Comparison of ENCODE assay signal across 19 cellular contexts in genomic region chr4:184697956-184698355, GRCh38. TPM values are rescaled to one million over a fixed set of nuclear protein-coding genes. Genes with fewer than 3 reads are reported as not detected.
"Had no signal": no experiment of that assay in that cellular context is flagged by ENCODE, and none has a peak within 500 bp of the region (broad histone marks: within the 10 kb centered on the region; RNA-seq: fewer than 3 reads in every experiment).

No MANE protein-coding gene starts in this region.

- H3K4me3 Mint-ChIP-seq: activated CD4-positive, alpha-beta memory T cell treated with anti-CD3 and anti-CD28 coated beads, Interleukin-2, amount 10 ng/mL, durations not matched to agents 7 days and 5 days; activated CD4-positive, alpha-beta T cell treated with anti-CD3 and anti-CD28 coated beads for 36 hours; activated naive CD4-positive, alpha-beta T cell treated with anti-CD3 and anti-CD28 coated beads, Interleukin-2, amount 50 U/mL, for 24 hours; central memory CD8-positive, alpha-beta T cell; naive thymus-derived CD4-positive, alpha-beta T cell had no signal

- H3K27ac Mint-ChIP-seq: activated CD4-positive, alpha-beta memory T cell treated with anti-CD3 and anti-CD28 coated beads, Interleukin-2, amount 10 ng/mL, durations not matched to agents 7 days and 5 days; activated CD4-positive, alpha-beta T cell treated with anti-CD3 and anti-CD28 coated beads for 36 hours; activated naive CD4-positive, alpha-beta T cell treated with anti-CD3 and anti-CD28 coated beads, Interleukin-2, amount 50 U/mL, for 24 hours had no signal

- ATAC-seq: activated CD4-positive, alpha-beta T cell treated with anti-CD3 and anti-CD28 coated beads for 36 hours; left colon; naive thymus-derived CD4-positive, alpha-beta T cell; psoas muscle; stimulated activated naive CD8-positive, alpha-beta T cell treated with anti-CD3 and anti-CD28 coated beads, Interleukin-15, Interleukin-2, amounts not matched to agents 100 U/mL and 50 U/mL, for 24 hours; upper lobe of right lung had no signal

- DNase-seq: activated CD4-positive, alpha-beta memory T cell treated with anti-CD3 and anti-CD28 coated beads, Interleukin-2, amount 10 ng/mL, durations not matched to agents 7 days and 5 days; activated CD4-positive, alpha-beta T cell treated with anti-CD3 and anti-CD28 coated beads for 36 hours; activated gamma-delta T cell treated with Interleukin-2 at 50 U/mL for 16 hours; effector memory CD4-positive, alpha-beta T cell; left colon; mesendoderm; naive thymus-derived CD4-positive, alpha-beta T cell; psoas muscle; stimulated activated CD4-positive, alpha-beta T cell treated with anti-CD3 and anti-CD28 coated beads, Interleukin-12 subunit alpha, Interleukin-12 subunit beta, amount 100 ng/mL, for 4 hours; stimulated activated CD4-positive, alpha-beta T cell treated with anti-CD3 and anti-CD28 coated beads, Interleukin-4, amount 100 ng/mL, for 4 hours; stimulated activated naive CD8-positive, alpha-beta T cell treated with anti-CD3 and anti-CD28 coated beads, Interleukin-15, Interleukin-2, amounts not matched to agents 100 U/mL and 50 U/mL, for 24 hours; T-helper 1 cell; thyroid gland; upper lobe of right lung; WERI-Rb-1 had no signal

- H3K9me3 Mint-ChIP-seq: activated CD4-positive, alpha-beta memory T cell treated with anti-CD3 and anti-CD28 coated beads, Interleukin-2, amount 10 ng/mL, durations not matched to agents 7 days and 5 days; activated naive CD4-positive, alpha-beta T cell treated with anti-CD3 and anti-CD28 coated beads, Interleukin-2, amount 50 U/mL, for 24 hours; central memory CD8-positive, alpha-beta T cell; naive thymus-derived CD4-positive, alpha-beta T cell had no signal

- H3K4me1 Mint-ChIP-seq: activated CD4-positive, alpha-beta T cell treated with anti-CD3 and anti-CD28 coated beads for 36 hours; activated naive CD4-positive, alpha-beta T cell treated with anti-CD3 and anti-CD28 coated beads, Interleukin-2, amount 50 U/mL, for 24 hours; central memory CD8-positive, alpha-beta T cell had no signal

- H3K27me3 Mint-ChIP-seq: activated CD4-positive, alpha-beta memory T cell treated with anti-CD3 and anti-CD28 coated beads, Interleukin-2, amount 10 ng/mL, durations not matched to agents 7 days and 5 days; activated CD4-positive, alpha-beta T cell treated with anti-CD3 and anti-CD28 coated beads for 36 hours; activated naive CD4-positive, alpha-beta T cell treated with anti-CD3 and anti-CD28 coated beads, Interleukin-2, amount 50 U/mL, for 24 hours; central memory CD8-positive, alpha-beta T cell; naive thymus-derived CD4-positive, alpha-beta T cell had no signal

- H3K4me3 ChIP-seq: psoas muscle, right atrium auricular region, thyroid gland, upper lobe of right lung had no signal

RNA-seq across cellular contexts. Expression of gene CENPU, which starts 35.9 kb away (rescaled TPM):
- total RNA-seq: ascending aorta had no signal
